Comparison of ENCODE assay signal across 31 cellular contexts in genomic region chr3:72574144-72574543, GRCh38.
"Had no signal": no experiment of that assay in that cellular context is flagged by ENCODE, and none has a peak within 500 bp of the region (broad histone marks: within the 10 kb centered on the region; RNA-seq: fewer than 3 reads in every experiment).

No MANE protein-coding gene starts in this region.

- H3K27ac ChIP-seq: breast epithelium, cardiac muscle cell, colonic mucosa, epithelial cell of prostate, esophagus squamous epithelium, gastroesophageal sphincter, WERI-Rb-1 had no signal

- H3K9me3 ChIP-seq: breast epithelium, colonic mucosa, esophagus squamous epithelium, gastroesophageal sphincter had no signal

- FAIRE-seq: endometrium, endothelial cell of umbilical vein had no signal

- H3K36me3 ChIP-seq: breast epithelium, cardiac muscle cell, colonic mucosa, esophagus squamous epithelium, gastroesophageal sphincter, WERI-Rb-1 had no signal

- H3K4me3 ChIP-seq: breast epithelium, cardiac muscle cell, colonic mucosa, esophagus squamous epithelium, gastroesophageal sphincter had no signal

- ATAC-seq: activated CD4-positive, CD25-positive, alpha-beta regulatory T cell treated with anti-CD3 and anti-CD28 coated beads, Interleukin-2, amount 50 U/mL, for 24 hours; activated CD8-positive, alpha-beta T cell treated with anti-CD3 and anti-CD28 coated beads for 36 hours; activated naive CD4-positive, alpha-beta T cell treated with anti-CD3 and anti-CD28 coated beads, Interleukin-2, amount 50 U/mL, for 72 hours; gastroesophageal sphincter; T-helper 17 cell had no signal

- H3K27me3 ChIP-seq: breast epithelium, cardiac muscle cell, colonic mucosa, gastroesophageal sphincter had no signal

- DNase-seq: activated B cell treated with CpG ODN at 0.5 μM for 24 hours; activated CD4-positive, alpha-beta T cell treated with anti-CD3 and anti-CD28 coated beads for 48 hours; activated CD4-positive, alpha-beta T cell treated with anti-CD3 and anti-CD28 coated beads, Interleukin-2, amount 50 U/mL, for 1 hour; activated CD4-positive, alpha-beta T cell treated with anti-CD3 and anti-CD28 coated beads, Interleukin-2, amount 50 U/mL, for 48 hours; activated CD8-positive, alpha-beta memory T cell treated with anti-CD3 and anti-CD28 coated beads for 24 hours; activated CD8-positive, alpha-beta T cell treated with anti-CD3 and anti-CD28 coated beads for 36 hours; activated gamma-delta T cell; activated naive CD4-positive, alpha-beta T cell; activated naive CD4-positive, alpha-beta T cell treated with anti-CD3 and anti-CD28 coated beads, Interleukin-2, amount 10 ng/mL, durations not matched to agents 7 days and 5 days; activated naive CD8-positive, alpha-beta T cell treated with anti-CD3 and anti-CD28 coated beads, Interleukin-2, amount 10 ng/mL, durations not matched to agents 7 days and 5 days; activated T-cell treated with anti-CD3 and anti-CD28 coated beads, Interleukin-2, amount 50 U/mL, for 48 hours; amygdala; aorta; central memory CD4-positive, alpha-beta T cell; cerebellar nuclear complex; colonic mucosa; effector CD8-positive, alpha-beta T cell; esophagus squamous epithelium; foreskin melanocyte; T-helper 1 cell; T-helper 17 cell; T1000; WERI-Rb-1 had no signal

- H3K4me1 ChIP-seq: breast epithelium, colonic mucosa, esophagus squamous epithelium, gastroesophageal sphincter had no signal
